In genomic region chr5:69219939-69220338, GRCh38 we compare ENCODE assay signal across 15 cellular contexts. TPM values are rescaled to one million over a fixed set of nuclear protein-coding genes. Genes with fewer than 3 reads are reported as not detected.
DNase-seq lines count a peak whose midpoint lies in the region; ATAC-seq and TF ChIP-seq lines count a peak whose summit lies in the region.
"Had no signal": no experiment of that assay in that cellular context is flagged by ENCODE, and none has a peak within 500 bp of the region (broad histone marks: within the 10 kb centered on the region; RNA-seq: fewer than 3 reads in every experiment).

No MANE protein-coding gene starts in this region.

- H3K9me3 ChIP-seq in CD4-positive, alpha-beta T cell (ENCODE audit: control insufficient read depth, low read length) = no peaks in the 10 kb centered on the region
- no peaks in the 10 kb centered on the region for H3K9me3 ChIP-seq in DND-41 (ENCODE audit: insufficient read depth, low read length, severe bottlenecking)

- peaks cover 20% of the 10 kb centered on the region for H3K36me3 Mint-ChIP-seq in CD4-positive, alpha-beta T cell (ENCODE audit: low read depth)
- H3K36me3 Mint-ChIP-seq in activated T-helper 1 cell treated with anti-CD3 and anti-CD28 coated beads, Interleukin-12 subunit alpha, Interleukin-12 subunit beta, Interleukin-2, Interleukin-4 antibody, amounts not matched to agents 30 ng/mL and 10 ng/mL and 1 ng/mL, durations not matched to agents 14 hours and 24 hours and 36 hours (ENCODE audit: low read depth) = peaks cover 10% of the 10 kb centered on the region
- peaks cover 19% of the 10 kb centered on the region for H3K36me3 Mint-ChIP-seq in progenitor cell of endocrine pancreas (ENCODE audit: insufficient read depth)

- no peak for ATAC-seq in CD4-positive, alpha-beta T cell (ENCODE audit: poor library complexity)
- ATAC-seq in DND-41 (ENCODE audit: insufficient read depth, low read depth) = no peak
- ATAC-seq in GM18909 (IDR thresholded peaks at IDR 0.05; ENCODE audit: poor library complexity, unreplicated experiment) = no peak
- ATAC-seq: HCT116 had no signal

- no peaks in the 10 kb centered on the region for H4K20me1 ChIP-seq in DND-41 (ENCODE audit: insufficient read depth, low read length)

- H3K4me1 ChIP-seq in DND-41 (ENCODE audit: insufficient read depth, low read length) = peaks cover 29% of the 10 kb centered on the region

- H3K4me1 Mint-ChIP-seq in CD4-positive, alpha-beta T cell (ENCODE audit: low read depth) = peaks cover 35% of the 10 kb centered on the region
- H3K4me1 Mint-ChIP-seq in activated T-helper 1 cell treated with anti-CD3 and anti-CD28 coated beads, Interleukin-12 subunit alpha, Interleukin-12 subunit beta, Interleukin-2, Interleukin-4 antibody, amounts not matched to agents 30 ng/mL and 10 ng/mL and 1 ng/mL, durations not matched to agents 14 hours and 24 hours and 36 hours (ENCODE audit: low read depth) = peaks cover 15% of the 10 kb centered on the region
- H3K4me1 Mint-ChIP-seq in progenitor cell of endocrine pancreas (ENCODE audit: low read depth) = peaks cover 14% of the 10 kb centered on the region

- no peak for DNase-seq in CD4-positive, alpha-beta T cell
- DNase-seq in DND-41 = no peak
- no peak for DNase-seq in activated T-helper 1 cell treated with anti-CD3 and anti-CD28 coated beads, Interleukin-12 subunit alpha, Interleukin-12 subunit beta, Interleukin-2, Interleukin-4 antibody, amounts not matched to agents 30 ng/mL and 10 ng/mL and 1 ng/mL, durations not matched to agents 14 hours and 24 hours and 36 hours (ENCODE audit: low spot score)
- no peak for DNase-seq in progenitor cell of endocrine pancreas (ENCODE audit: low spot score, unreplicated experiment)
- no peak for DNase-seq in OCI-M2 (lab: John Stamatoyannopoulos, UW; ENCODE audit: unreplicated experiment)
- no peak for DNase-seq in NK-92 (lab: John Stamatoyannopoulos, UW; ENCODE audit: unreplicated experiment)
- DNase-seq: C1 segment of cervical spinal cord; CD4-positive, alpha-beta memory T cell; DMS153; DMS79 treated with DMSO at 0.1 percent for 48 hours; GF-D8 had no signal

- H3K27ac Mint-ChIP-seq in CD4-positive, alpha-beta T cell = no peak overlapping the region
- H3K27ac Mint-ChIP-seq in activated T-helper 1 cell treated with anti-CD3 and anti-CD28 coated beads, Interleukin-12 subunit alpha, Interleukin-12 subunit beta, Interleukin-2, Interleukin-4 antibody, amounts not matched to agents 30 ng/mL and 10 ng/mL and 1 ng/mL, durations not matched to agents 14 hours and 24 hours and 36 hours = no peak overlapping the region
- peak overlapping the region; percentile 49 for H3K27ac Mint-ChIP-seq in progenitor cell of endocrine pancreas
- H3K27ac Mint-ChIP-seq: B cell had no signal

- POLR2A ChIA-PET in CD4-positive, alpha-beta T cell (lab: Charles Lee) = no interaction called here

- H3K4me2 ChIP-seq in DND-41 (ENCODE audit: insufficient read depth, low read length) = peak overlapping the region; percentile 3; the same call in 1 of the 2 replicates

- H3K27ac ChIP-seq in CD4-positive, alpha-beta T cell (ENCODE audit: low read depth, low read length) = no peak overlapping the region
- no peak overlapping the region for H3K27ac ChIP-seq in DND-41 (ENCODE audit: low read length)

- intact Hi-C loops in CD4-positive, alpha-beta T cell (cut with DNase I, micrococcal nuclease) = loop anchor here (5.0 to 10.0 kb wide), 2 partner anchors 55 to 112 kb away; partner anchors contain the start of genes CCDC125 (in 1 of the 2) and CCNB1 (in 1 of the 2)
- intact Hi-C loops in activated T-helper 1 cell treated with anti-CD3 and anti-CD28 coated beads, Interleukin-12 subunit alpha, Interleukin-12 subunit beta, Interleukin-2, Interleukin-4 antibody, amounts not matched to agents 30 ng/mL and 10 ng/mL and 1 ng/mL, durations not matched to agents 14 hours and 24 hours and 36 hours (cut with micrococcal nuclease) = loop anchor here (5.0 kb wide), 1 partner anchor 1003 kb away; the partner anchor contains the start of gene PIK3R1

- H3K27me3 ChIP-seq in CD4-positive, alpha-beta T cell (ENCODE audit: control insufficient read depth, insufficient read depth, low read length) = no peaks in the 10 kb centered on the region
- no peaks in the 10 kb centered on the region for H3K27me3 ChIP-seq in DND-41 (ENCODE audit: insufficient read depth, low read length, poor library complexity)

- no peak for TF ChIP-seq CTCF in CD4-positive, alpha-beta T cell (IDR thresholded peaks at IDR 0.05)
- no peak for TF ChIP-seq CTCF in DND-41 (IDR thresholded peaks at IDR 0.05; ENCODE audit: borderline replicate concordance, extremely low read depth, low read length, poor library complexity, severe bottlenecking)
- TF ChIP-seq CTCF in progenitor cell of endocrine pancreas (IDR thresholded peaks at IDR 0.05; ENCODE audit: unreplicated experiment) = no peak

- H3K4me3 ChIP-seq in DND-41 (ENCODE audit: low read depth in 1 of 2, low read length in 2 of 2) = no peak overlapping the region

- H3K79me2 ChIP-seq in DND-41 (ENCODE audit: insufficient read depth, low read length) = peaks cover 47% of the 10 kb centered on the region

- no peaks in the 10 kb centered on the region for H3K9me3 Mint-ChIP-seq in CD4-positive, alpha-beta T cell
- no peaks in the 10 kb centered on the region for H3K9me3 Mint-ChIP-seq in activated T-helper 1 cell treated with anti-CD3 and anti-CD28 coated beads, Interleukin-12 subunit alpha, Interleukin-12 subunit beta, Interleukin-2, Interleukin-4 antibody, amounts not matched to agents 30 ng/mL and 10 ng/mL and 1 ng/mL, durations not matched to agents 14 hours and 24 hours and 36 hours
- H3K9me3 Mint-ChIP-seq in progenitor cell of endocrine pancreas (ENCODE audit: low read depth) = no peaks in the 10 kb centered on the region
- H3K9me3 Mint-ChIP-seq: IgD-negative memory B cell had no signal

- H3K27me3 Mint-ChIP-seq in CD4-positive, alpha-beta T cell = no peaks in the 10 kb centered on the region
- no peaks in the 10 kb centered on the region for H3K27me3 Mint-ChIP-seq in activated T-helper 1 cell treated with anti-CD3 and anti-CD28 coated beads, Interleukin-12 subunit alpha, Interleukin-12 subunit beta, Interleukin-2, Interleukin-4 antibody, amounts not matched to agents 30 ng/mL and 10 ng/mL and 1 ng/mL, durations not matched to agents 14 hours and 24 hours and 36 hours (ENCODE audit: insufficient read depth)
- no peaks in the 10 kb centered on the region for H3K27me3 Mint-ChIP-seq in progenitor cell of endocrine pancreas
- H3K27me3 Mint-ChIP-seq: B cell; CD4-positive, alpha-beta memory T cell; IgD-negative memory B cell had no signal

- H3K9ac ChIP-seq in DND-41 (ENCODE audit: low read depth, low read length) = no peak overlapping the region

- peaks cover 6% of the 10 kb centered on the region; the same call in 1 of the 2 replicates for H3K36me3 ChIP-seq in DND-41 (ENCODE audit: insufficient read depth, low read length)

- no peak overlapping the region for H2AFZ ChIP-seq in DND-41 (ENCODE audit: low read depth, low read length)

- peak overlapping the region; percentile 51 for H3K4me3 Mint-ChIP-seq in CD4-positive, alpha-beta T cell
- H3K4me3 Mint-ChIP-seq in activated T-helper 1 cell treated with anti-CD3 and anti-CD28 coated beads, Interleukin-12 subunit alpha, Interleukin-12 subunit beta, Interleukin-2, Interleukin-4 antibody, amounts not matched to agents 30 ng/mL and 10 ng/mL and 1 ng/mL, durations not matched to agents 14 hours and 24 hours and 36 hours = peak overlapping the region; percentile 33
- no peak overlapping the region for H3K4me3 Mint-ChIP-seq in progenitor cell of endocrine pancreas (ENCODE audit: low read depth)

- CTCF ChIA-PET in CD4-positive, alpha-beta T cell (lab: Charles Lee) = no interaction called here

RNA-seq across cellular contexts. Expression of gene CDK7, which starts 14.7 kb away (rescaled TPM):
- 10 to 100 TPM; 30.1 to 33.0 TPM for total RNA-seq in CD4-positive, alpha-beta T cell
- total RNA-seq in activated T-helper 1 cell treated with anti-CD3 and anti-CD28 coated beads, Interleukin-12 subunit alpha, Interleukin-12 subunit beta, Interleukin-2, Interleukin-4 antibody, amounts not matched to agents 30 ng/mL and 10 ng/mL and 1 ng/mL, durations not matched to agents 14 hours and 24 hours and 36 hours = 42.4 and 49.2 TPM in 2 replicates
- total RNA-seq in progenitor cell of endocrine pancreas = 30.8 TPM in 2 replicates

RNA-seq across cellular contexts. Expression of gene CENPH, which starts 30.6 kb away (rescaled TPM):
- total RNA-seq in CD4-positive, alpha-beta T cell = 1 to 10 TPM; 4.0 to 5.6 TPM
- total RNA-seq in activated T-helper 1 cell treated with anti-CD3 and anti-CD28 coated beads, Interleukin-12 subunit alpha, Interleukin-12 subunit beta, Interleukin-2, Interleukin-4 antibody, amounts not matched to agents 30 ng/mL and 10 ng/mL and 1 ng/mL, durations not matched to agents 14 hours and 24 hours and 36 hours = 32.3 and 35.5 TPM in 2 replicates
- 22.2 and 23.8 TPM in 2 replicates for total RNA-seq in progenitor cell of endocrine pancreas

RNA-seq across cellular contexts. Expression of gene CCNB1, which starts 53.0 kb away (rescaled TPM):
- total RNA-seq in CD4-positive, alpha-beta T cell = 1 to 10 TPM; 1.4 to 1.5 TPM
- total RNA-seq in activated T-helper 1 cell treated with anti-CD3 and anti-CD28 coated beads, Interleukin-12 subunit alpha, Interleukin-12 subunit beta, Interleukin-2, Interleukin-4 antibody, amounts not matched to agents 30 ng/mL and 10 ng/mL and 1 ng/mL, durations not matched to agents 14 hours and 24 hours and 36 hours = 106 and 115 TPM in 2 replicates
- total RNA-seq in progenitor cell of endocrine pancreas = 104 and 105 TPM in 2 replicates

Comparison
In these comparisons a context has a peak if more than half of its experiments do, and no peak if none do; other contexts are left out.
1. RNA of gene CCNB1, which starts 53.0 kb away (total RNA-seq): 106 to 115 TPM in activated T-helper 1 cell treated with anti-CD3 and anti-CD28 coated beads, Interleukin-12 subunit alpha, Interleukin-12 subunit beta, Interleukin-2, Interleukin-4 antibody, amounts not matched to agents 30 ng/mL and 10 ng/mL and 1 ng/mL, durations not matched to agents 14 hours and 24 hours and 36 hours and 104 to 105 TPM in progenitor cell of endocrine pancreas; 1.4 to 1.5 TPM in CD4-positive, alpha-beta T cell; every median in the first group is over 10 times any median in the second.